Comparison of ENCODE assay signal across 26 cellular contexts in genomic region chr4:24089831-24090531, GRCh38.
A peak's percentile ranks its signal among the peaks of the same experiment; 100 is the strongest.
DNase-seq lines count a peak whose midpoint lies in the region; ATAC-seq, FAIRE-seq and TF ChIP-seq lines count a peak whose summit lies in the region.
"Had no signal": no experiment of that assay in that cellular context is flagged by ENCODE, and none has a peak within 500 bp of the region (broad histone marks: within the 10 kb centered on the region; RNA-seq: fewer than 3 reads in every experiment).

No MANE protein-coding gene starts in this region.

- no peaks in the 10 kb centered on the region for H3K4me1 Mint-ChIP-seq in activated T-helper 2 cell treated with anti-CD3 and anti-CD28 coated beads, Interferon-gamma antibody, Interleukin-2, Interleukin-4, amounts not matched to agents 10 μg/mL and 5 μg/mL and 100 μg/mL, durations not matched to agents 14 hours and 24 hours and 36 hours (ENCODE audit: low read depth)
- H3K4me1 Mint-ChIP-seq: activated CD8-positive, alpha-beta memory T cell treated with anti-CD3 and anti-CD28 coated beads, Interleukin-2, amount 10 ng/mL, durations not matched to agents 7 days and 5 days; activated naive CD8-positive, alpha-beta T cell treated with anti-CD3 and anti-CD28 coated beads, Interleukin-2, amount 50 U/mL, for 24 hours; activated T-helper 17 cell treated with anti-CD3 and anti-CD28 coated beads, Interleukin-2, amount 50 U/mL, for 72 hours; CD4-positive, CD25-positive, alpha-beta regulatory T cell had no signal

- CTCF ChIA-PET in AG04449 (lab: Yijun Ruan, JAX) = no interaction called here

- TF ChIP-seq CTCF in AG04449 (IDR thresholded peaks at IDR 0.05; ENCODE audit: insufficient read depth, low read length, missing control alignments) = peak; percentile 1

- FAIRE-seq in frontal cortex (lab: Jason Lieb, UNC) = peak; percentile 3
- FAIRE-seq: K562 had no signal

- H3K9me3 Mint-ChIP-seq in activated T-helper 2 cell treated with anti-CD3 and anti-CD28 coated beads, Interferon-gamma antibody, Interleukin-2, Interleukin-4, amounts not matched to agents 10 μg/mL and 5 μg/mL and 100 μg/mL, durations not matched to agents 14 hours and 24 hours and 36 hours = no peaks in the 10 kb centered on the region
- H3K9me3 Mint-ChIP-seq: activated naive CD8-positive, alpha-beta T cell treated with anti-CD3 and anti-CD28 coated beads, Interleukin-2, amount 50 U/mL, for 24 hours; activated T-helper 17 cell treated with anti-CD3 and anti-CD28 coated beads, Interleukin-2, amount 50 U/mL, for 72 hours; stimulated activated naive CD8-positive, alpha-beta T cell treated with anti-CD3 and anti-CD28 coated beads, Interleukin-15, Interleukin-2, amounts not matched to agents 100 ng/mL and 50 ng/mL, for 24 hours; T-helper 2 cell treated with Interferon-gamma antibody and Interleukin-4, amounts not matched to agents 5 μg/mL and 100 μg/mL, for 36 hours had no signal

- no peak overlapping the region for H3K4me3 Mint-ChIP-seq in activated T-helper 2 cell treated with anti-CD3 and anti-CD28 coated beads, Interferon-gamma antibody, Interleukin-2, Interleukin-4, amounts not matched to agents 10 μg/mL and 5 μg/mL and 100 μg/mL, durations not matched to agents 14 hours and 24 hours and 36 hours (ENCODE audit: low read depth)
- H3K4me3 Mint-ChIP-seq: activated CD8-positive, alpha-beta memory T cell treated with anti-CD3 and anti-CD28 coated beads, Interleukin-2, amount 10 ng/mL, durations not matched to agents 7 days and 5 days; activated naive CD8-positive, alpha-beta T cell treated with anti-CD3 and anti-CD28 coated beads, Interleukin-2, amount 50 U/mL, for 24 hours; activated T-helper 17 cell treated with anti-CD3 and anti-CD28 coated beads, Interleukin-2, amount 50 U/mL, for 72 hours; CD4-positive, CD25-positive, alpha-beta regulatory T cell; stimulated activated naive CD8-positive, alpha-beta T cell treated with anti-CD3 and anti-CD28 coated beads, Interleukin-15, Interleukin-2, amounts not matched to agents 100 ng/mL and 50 ng/mL, for 24 hours; T-helper 2 cell treated with Interferon-gamma antibody and Interleukin-4, amounts not matched to agents 5 μg/mL and 100 μg/mL, for 36 hours had no signal

- DNase-seq in AG04449 (ENCODE audit: low read depth, low spot score) (no peak), HS-5 (ENCODE audit: low read depth) (peak; percentile 44), brain pericyte (ENCODE audit: low read depth, low spot score) (peak; percentile 32), frontal cortex (ENCODE audit: low spot score in 2 of 2) (no peak), iPS-NIHi11 (ENCODE audit: low spot score) (no peak), NCI-H69 (lab: John Stamatoyannopoulos, UW) (no peak)
- no peak for DNase-seq in activated T-helper 2 cell treated with anti-CD3 and anti-CD28 coated beads, Interferon-gamma antibody, Interleukin-2, Interleukin-4, amounts not matched to agents 10 μg/mL and 5 μg/mL and 100 μg/mL, durations not matched to agents 14 hours and 24 hours and 36 hours (ENCODE audit: low spot score)
- DNase-seq: ACHN; activated CD4-positive, CD25-positive, alpha-beta regulatory T cell treated with anti-CD3 and anti-CD28 coated beads, Interleukin-2, amount 50 U/mL, for 72 hours; activated CD8-positive, alpha-beta memory T cell treated with anti-CD3 and anti-CD28 coated beads, Interleukin-2, amount 10 ng/mL, durations not matched to agents 7 days and 5 days; activated naive CD8-positive, alpha-beta T cell treated with anti-CD3 and anti-CD28 coated beads, Interleukin-2, amount 50 U/mL, for 24 hours; CD4-positive, CD25-positive, alpha-beta regulatory T cell; effector memory CD4-positive, alpha-beta T cell; left ventricle myocardium inferior; NCI-H1048; NCI-H2107; NCI-H748 treated with DMSO at 0.1 percent for 48 hours; OCI-M1; SJCRH30 had no signal

- intact Hi-C loops in activated T-helper 2 cell treated with anti-CD3 and anti-CD28 coated beads, Interferon-gamma antibody, Interleukin-2, Interleukin-4, amounts not matched to agents 10 μg/mL and 5 μg/mL and 100 μg/mL, durations not matched to agents 14 hours and 24 hours and 36 hours (cut with micrococcal nuclease) = no loop called here

- no peak overlapping the region for H3K27ac Mint-ChIP-seq in activated T-helper 2 cell treated with anti-CD3 and anti-CD28 coated beads, Interferon-gamma antibody, Interleukin-2, Interleukin-4, amounts not matched to agents 10 μg/mL and 5 μg/mL and 100 μg/mL, durations not matched to agents 14 hours and 24 hours and 36 hours
- H3K27ac Mint-ChIP-seq: activated CD8-positive, alpha-beta memory T cell treated with anti-CD3 and anti-CD28 coated beads, Interleukin-2, amount 10 ng/mL, durations not matched to agents 7 days and 5 days; activated naive CD8-positive, alpha-beta T cell treated with anti-CD3 and anti-CD28 coated beads, Interleukin-2, amount 50 U/mL, for 24 hours; activated T-helper 17 cell treated with anti-CD3 and anti-CD28 coated beads, Interleukin-2, amount 50 U/mL, for 72 hours; CD4-positive, CD25-positive, alpha-beta regulatory T cell; stimulated activated naive CD8-positive, alpha-beta T cell treated with anti-CD3 and anti-CD28 coated beads, Interleukin-15, Interleukin-2, amounts not matched to agents 100 ng/mL and 50 ng/mL, for 24 hours; T-helper 2 cell treated with Interferon-gamma antibody and Interleukin-4, amounts not matched to agents 5 μg/mL and 100 μg/mL, for 36 hours had no signal

- POLR2A ChIA-PET in AG04449 (lab: Yijun Ruan, JAX) = interaction anchor here (0.8 kb wide), 1 partner anchor 14 kb away, joined by 3 read pairs; no protein-coding TSS in a partner anchor

- H3K4me3 ChIP-seq in AG04449 (ENCODE audit: low read depth, low read length) = peak overlapping the region; percentile 37
- H3K4me3 ChIP-seq: K562, left ventricle myocardium inferior, right atrium auricular region, SJCRH30, upper lobe of left lung had no signal

- ATAC-seq in GM18861 (IDR thresholded peaks at IDR 0.05; ENCODE audit: unreplicated experiment) = no peak
- ATAC-seq: activated CD8-positive, alpha-beta memory T cell treated with anti-CD3 and anti-CD28 coated beads, Interleukin-2, amount 10 ng/mL, durations not matched to agents 7 days and 5 days; activated naive CD8-positive, alpha-beta T cell treated with anti-CD3 and anti-CD28 coated beads, Interleukin-2, amount 50 U/mL, for 24 hours; activated T-helper 17 cell treated with anti-CD3 and anti-CD28 coated beads, Interleukin-2, amount 50 U/mL, for 72 hours; K562 had no signal

- no peaks in the 10 kb centered on the region for H3K27me3 Mint-ChIP-seq in activated T-helper 2 cell treated with anti-CD3 and anti-CD28 coated beads, Interferon-gamma antibody, Interleukin-2, Interleukin-4, amounts not matched to agents 10 μg/mL and 5 μg/mL and 100 μg/mL, durations not matched to agents 14 hours and 24 hours and 36 hours (ENCODE audit: low read depth)
- H3K27me3 Mint-ChIP-seq: activated CD8-positive, alpha-beta memory T cell treated with anti-CD3 and anti-CD28 coated beads, Interleukin-2, amount 10 ng/mL, durations not matched to agents 7 days and 5 days; activated naive CD8-positive, alpha-beta T cell treated with anti-CD3 and anti-CD28 coated beads, Interleukin-2, amount 50 U/mL, for 24 hours; activated T-helper 17 cell treated with anti-CD3 and anti-CD28 coated beads, Interleukin-2, amount 50 U/mL, for 72 hours; CD4-positive, CD25-positive, alpha-beta regulatory T cell; stimulated activated naive CD8-positive, alpha-beta T cell treated with anti-CD3 and anti-CD28 coated beads, Interleukin-15, Interleukin-2, amounts not matched to agents 100 ng/mL and 50 ng/mL, for 24 hours had no signal

- H3K36me3 Mint-ChIP-seq in activated T-helper 2 cell treated with anti-CD3 and anti-CD28 coated beads, Interferon-gamma antibody, Interleukin-2, Interleukin-4, amounts not matched to agents 10 μg/mL and 5 μg/mL and 100 μg/mL, durations not matched to agents 14 hours and 24 hours and 36 hours (ENCODE audit: low read depth) = no peaks in the 10 kb centered on the region
- H3K36me3 Mint-ChIP-seq: activated CD8-positive, alpha-beta memory T cell treated with anti-CD3 and anti-CD28 coated beads, Interleukin-2, amount 10 ng/mL, durations not matched to agents 7 days and 5 days; CD4-positive, CD25-positive, alpha-beta regulatory T cell had no signal

Comparison
In these comparisons a context has a peak if more than half of its experiments do, and no peak if none do; other contexts are left out.
1. DNase-seq: peak in HS-5 (single experiment) and brain pericyte (single experiment); none in AG04449 (single experiment), frontal cortex (0 of 2), iPS-NIHi11 (single experiment), activated T-helper 2 cell treated with anti-CD3 and anti-CD28 coated beads, Interferon-gamma antibody, Interleukin-2, Interleukin-4, amounts not matched to agents 10 μg/mL and 5 μg/mL and 100 μg/mL, durations not matched to agents 14 hours and 24 hours and 36 hours (single experiment) and NCI-H69 (single experiment).